Comparison of ENCODE assay signal across 35 cellular contexts in genomic region chr5:6948562-6948961, GRCh38.
"Had no signal": no experiment of that assay in that cellular context is flagged by ENCODE, and none has a peak within 500 bp of the region (broad histone marks: within the 10 kb centered on the region; RNA-seq: fewer than 3 reads in every experiment).

No MANE protein-coding gene starts in this region.

- H3K27me3 ChIP-seq: body of pancreas, brain microvascular endothelial cell, breast epithelium had no signal

- H3K36me3 Mint-ChIP-seq: activated CD8-positive, alpha-beta memory T cell treated with anti-CD3 and anti-CD28 coated beads, Interleukin-2, amount 10 ng/mL, durations not matched to agents 7 days and 5 days; activated naive CD4-positive, alpha-beta T cell treated with anti-CD3 and anti-CD28 coated beads, Interleukin-2, amount 10 ng/mL, durations not matched to agents 7 days and 5 days; activated naive CD4-positive, alpha-beta T cell treated with anti-CD3 and anti-CD28 coated beads, Interleukin-2, amount 50 U/mL, for 24 hours; activated naive CD8-positive, alpha-beta T cell; activated naive CD8-positive, alpha-beta T cell treated with anti-CD3 and anti-CD28 coated beads, Interleukin-2, amount 10 ng/mL, durations not matched to agents 7 days and 5 days had no signal

- ATAC-seq: activated CD8-positive, alpha-beta memory T cell treated with anti-CD3 and anti-CD28 coated beads, Interleukin-2, amount 10 ng/mL, durations not matched to agents 7 days and 5 days; activated CD8-positive, alpha-beta T cell treated with anti-CD3 and anti-CD28 coated beads, Interleukin-2, amount 10 ng/mL, durations not matched to agents 7 days and 5 days; activated naive CD8-positive, alpha-beta T cell treated with anti-CD3 and anti-CD28 coated beads, Interleukin-2, amount 50 U/mL, for 24 hours; body of pancreas had no signal

- H3K9me3 Mint-ChIP-seq: activated B cell treated with CpG ODN at 0.5 μM for 24 hours; activated CD4-positive, alpha-beta memory T cell treated with anti-CD3 and anti-CD28 coated beads, Interleukin-2, amount 10 ng/mL, durations not matched to agents 7 days and 5 days; activated CD4-positive, alpha-beta T cell treated with anti-CD3 and anti-CD28 coated beads, Interleukin-2, amount 10 ng/mL, durations not matched to agents 24 days and 14 days; activated naive CD4-positive, alpha-beta T cell treated with anti-CD3 and anti-CD28 coated beads, Interleukin-2, amount 10 ng/mL, durations not matched to agents 7 days and 5 days; activated naive CD4-positive, alpha-beta T cell treated with anti-CD3 and anti-CD28 coated beads, Interleukin-2, amount 50 U/mL, for 24 hours; activated naive CD8-positive, alpha-beta T cell treated with anti-CD3 and anti-CD28 coated beads, Interleukin-2, amount 10 ng/mL, durations not matched to agents 7 days and 5 days; activated naive CD8-positive, alpha-beta T cell treated with anti-CD3 and anti-CD28 coated beads, Interleukin-2, amount 50 U/mL, for 24 hours; activated T-cell treated with anti-CD3 and anti-CD28 coated beads, Interleukin-2, amount 50 U/mL, for 24 hours; activated T-helper 2 cell treated with anti-CD3 and anti-CD28 coated beads, Interferon-gamma antibody, Interleukin-2, Interleukin-4, amounts not matched to agents 10 μg/mL and 5 μg/mL and 100 μg/mL, durations not matched to agents 14 hours and 24 hours and 36 hours; T-helper 1 cell treated with Interleukin-12 subunit alpha and Interleukin-12 subunit beta and Interleukin-4 antibody, amounts not matched to agents 30 μg/mL and 1 μg/mL, for 36 hours; T-helper 2 cell treated with Interferon-gamma antibody and Interleukin-4, amounts not matched to agents 5 μg/mL and 100 μg/mL, for 36 hours had no signal

- H3K27ac Mint-ChIP-seq: activated B cell treated with CpG ODN at 0.5 μM for 24 hours; activated CD4-positive, alpha-beta memory T cell treated with anti-CD3 and anti-CD28 coated beads, Interleukin-2, amount 10 ng/mL, durations not matched to agents 7 days and 5 days; activated CD4-positive, alpha-beta T cell treated with anti-CD3 and anti-CD28 coated beads, Interleukin-2, amount 10 ng/mL, durations not matched to agents 24 days and 14 days; activated CD8-positive, alpha-beta memory T cell treated with anti-CD3 and anti-CD28 coated beads, Interleukin-2, amount 10 ng/mL, durations not matched to agents 7 days and 5 days; activated CD8-positive, alpha-beta T cell treated with anti-CD3 and anti-CD28 coated beads, Interleukin-2, amount 10 ng/mL, durations not matched to agents 7 days and 5 days; activated naive CD4-positive, alpha-beta T cell treated with anti-CD3 and anti-CD28 coated beads, Interleukin-2, amount 10 ng/mL, durations not matched to agents 7 days and 5 days; activated naive CD4-positive, alpha-beta T cell treated with anti-CD3 and anti-CD28 coated beads, Interleukin-2, amount 50 U/mL, for 24 hours; activated naive CD8-positive, alpha-beta T cell; activated naive CD8-positive, alpha-beta T cell treated with anti-CD3 and anti-CD28 coated beads, Interleukin-2, amount 10 ng/mL, durations not matched to agents 7 days and 5 days; activated naive CD8-positive, alpha-beta T cell treated with anti-CD3 and anti-CD28 coated beads, Interleukin-2, amount 50 U/mL, for 24 hours; activated T-cell treated with anti-CD3 and anti-CD28 coated beads, Interleukin-2, amount 50 U/mL, for 24 hours; activated T-helper 2 cell treated with anti-CD3 and anti-CD28 coated beads, Interferon-gamma antibody, Interleukin-2, Interleukin-4, amounts not matched to agents 10 μg/mL and 5 μg/mL and 100 μg/mL, durations not matched to agents 14 hours and 24 hours and 36 hours; T-helper 1 cell treated with Interleukin-12 subunit alpha and Interleukin-12 subunit beta and Interleukin-4 antibody, amounts not matched to agents 30 μg/mL and 1 μg/mL, for 36 hours; T-helper 2 cell treated with Interferon-gamma antibody and Interleukin-4, amounts not matched to agents 5 μg/mL and 100 μg/mL, for 36 hours had no signal

- FAIRE-seq: astrocyte, colon, TTC549 had no signal

- H3K27me3 Mint-ChIP-seq: activated B cell treated with CpG ODN at 0.5 μM for 24 hours; activated CD4-positive, alpha-beta memory T cell treated with anti-CD3 and anti-CD28 coated beads, Interleukin-2, amount 10 ng/mL, durations not matched to agents 7 days and 5 days; activated CD4-positive, alpha-beta T cell treated with anti-CD3 and anti-CD28 coated beads, Interleukin-2, amount 10 ng/mL, durations not matched to agents 24 days and 14 days; activated CD8-positive, alpha-beta memory T cell treated with anti-CD3 and anti-CD28 coated beads, Interleukin-2, amount 10 ng/mL, durations not matched to agents 7 days and 5 days; activated naive CD4-positive, alpha-beta T cell treated with anti-CD3 and anti-CD28 coated beads, Interleukin-2, amount 10 ng/mL, durations not matched to agents 7 days and 5 days had no signal

- DNase-seq: activated B cell treated with CpG ODN at 0.5 μM for 24 hours; activated CD4-positive, alpha-beta memory T cell treated with anti-CD3 and anti-CD28 coated beads, Interleukin-2, amount 10 ng/mL, durations not matched to agents 7 days and 5 days; activated CD4-positive, alpha-beta T cell treated with anti-CD3 and anti-CD28 coated beads for 4 hours; activated CD4-positive, alpha-beta T cell treated with anti-CD3 and anti-CD28 coated beads, Interleukin-2, amount 10 ng/mL, durations not matched to agents 24 days and 14 days; activated CD4-positive, alpha-beta T cell treated with anti-CD3 and anti-CD28 coated beads, Interleukin-2, amount 50 U/mL, for 48 hours; activated CD4-positive, CD25-positive, alpha-beta regulatory T cell treated with anti-CD3 and anti-CD28 coated beads, Interleukin-2, amount 50 U/mL, for 72 hours; activated CD8-positive, alpha-beta memory T cell treated with anti-CD3 and anti-CD28 coated beads for 24 hours; activated CD8-positive, alpha-beta memory T cell treated with anti-CD3 and anti-CD28 coated beads, Interleukin-2, amount 10 ng/mL, durations not matched to agents 7 days and 5 days; activated CD8-positive, alpha-beta memory T cell treated with anti-CD3 and anti-CD28 coated beads, Interleukin-2, amount 50 U/mL, for 48 hours; activated CD8-positive, alpha-beta T cell treated with anti-CD3 and anti-CD28 coated beads, Interleukin-2, amount 10 ng/mL, durations not matched to agents 7 days and 5 days; activated effector memory CD4-positive, alpha-beta T cell treated with Interleukin-2 at 50 U/mL for 16 hours; activated gamma-delta T cell; activated naive CD4-positive, alpha-beta T cell treated with anti-CD3 and anti-CD28 coated beads, Interleukin-2, amount 10 ng/mL, durations not matched to agents 7 days and 5 days; activated naive CD4-positive, alpha-beta T cell treated with Interleukin-2 at 50 U/mL for 16 hours; activated naive CD8-positive, alpha-beta T cell treated with anti-CD3 and anti-CD28 coated beads, Interleukin-2, amount 10 ng/mL, durations not matched to agents 7 days and 5 days; activated naive CD8-positive, alpha-beta T cell treated with anti-CD3 and anti-CD28 coated beads, Interleukin-2, amount 50 U/mL, for 24 hours; activated T-cell treated with anti-CD3 and anti-CD28 coated beads, Interleukin-2, amount 50 U/mL, for 24 hours; activated T-cell treated with anti-CD3 and anti-CD28 coated beads, Interleukin-2, amount 50 U/mL, for 48 hours; amniotic stem cell; aorta; body of pancreas; brain microvascular endothelial cell; central memory CD4-positive, alpha-beta T cell; T-helper 2 cell; T-helper 9 cell had no signal

- H3K4me3 Mint-ChIP-seq: activated B cell treated with CpG ODN at 0.5 μM for 24 hours; activated CD4-positive, alpha-beta memory T cell treated with anti-CD3 and anti-CD28 coated beads, Interleukin-2, amount 10 ng/mL, durations not matched to agents 7 days and 5 days; activated CD4-positive, alpha-beta T cell treated with anti-CD3 and anti-CD28 coated beads, Interleukin-2, amount 10 ng/mL, durations not matched to agents 24 days and 14 days; activated CD8-positive, alpha-beta memory T cell treated with anti-CD3 and anti-CD28 coated beads, Interleukin-2, amount 10 ng/mL, durations not matched to agents 7 days and 5 days; activated CD8-positive, alpha-beta T cell treated with anti-CD3 and anti-CD28 coated beads, Interleukin-2, amount 10 ng/mL, durations not matched to agents 7 days and 5 days; activated naive CD4-positive, alpha-beta T cell treated with anti-CD3 and anti-CD28 coated beads, Interleukin-2, amount 10 ng/mL, durations not matched to agents 7 days and 5 days; activated naive CD4-positive, alpha-beta T cell treated with anti-CD3 and anti-CD28 coated beads, Interleukin-2, amount 50 U/mL, for 24 hours; activated naive CD8-positive, alpha-beta T cell; activated naive CD8-positive, alpha-beta T cell treated with anti-CD3 and anti-CD28 coated beads, Interleukin-2, amount 10 ng/mL, durations not matched to agents 7 days and 5 days; activated naive CD8-positive, alpha-beta T cell treated with anti-CD3 and anti-CD28 coated beads, Interleukin-2, amount 50 U/mL, for 24 hours; activated T-cell treated with anti-CD3 and anti-CD28 coated beads, Interleukin-2, amount 50 U/mL, for 24 hours; T-helper 1 cell treated with Interleukin-12 subunit alpha and Interleukin-12 subunit beta and Interleukin-4 antibody, amounts not matched to agents 30 μg/mL and 1 μg/mL, for 36 hours; T-helper 2 cell treated with Interferon-gamma antibody and Interleukin-4, amounts not matched to agents 5 μg/mL and 100 μg/mL, for 36 hours had no signal

- H3K27ac ChIP-seq: body of pancreas, brain microvascular endothelial cell, breast epithelium, VCaP had no signal

- H3K4me3 ChIP-seq: body of pancreas, breast epithelium had no signal

- H3K9me3 ChIP-seq: body of pancreas, breast epithelium had no signal

- H3K36me3 ChIP-seq: brain microvascular endothelial cell, breast epithelium had no signal

- H3K4me1 ChIP-seq: body of pancreas, breast epithelium had no signal

- H3K4me1 Mint-ChIP-seq: activated B cell treated with CpG ODN at 0.5 μM for 24 hours; activated CD4-positive, alpha-beta memory T cell treated with anti-CD3 and anti-CD28 coated beads, Interleukin-2, amount 10 ng/mL, durations not matched to agents 7 days and 5 days; activated CD4-positive, alpha-beta T cell treated with anti-CD3 and anti-CD28 coated beads, Interleukin-2, amount 10 ng/mL, durations not matched to agents 24 days and 14 days; activated CD8-positive, alpha-beta memory T cell treated with anti-CD3 and anti-CD28 coated beads, Interleukin-2, amount 10 ng/mL, durations not matched to agents 7 days and 5 days; activated naive CD4-positive, alpha-beta T cell treated with anti-CD3 and anti-CD28 coated beads, Interleukin-2, amount 10 ng/mL, durations not matched to agents 7 days and 5 days; activated naive CD4-positive, alpha-beta T cell treated with anti-CD3 and anti-CD28 coated beads, Interleukin-2, amount 50 U/mL, for 24 hours; activated naive CD8-positive, alpha-beta T cell treated with anti-CD3 and anti-CD28 coated beads, Interleukin-2, amount 10 ng/mL, durations not matched to agents 7 days and 5 days; activated naive CD8-positive, alpha-beta T cell treated with anti-CD3 and anti-CD28 coated beads, Interleukin-2, amount 50 U/mL, for 24 hours had no signal
